In the genomic region with DNA sequence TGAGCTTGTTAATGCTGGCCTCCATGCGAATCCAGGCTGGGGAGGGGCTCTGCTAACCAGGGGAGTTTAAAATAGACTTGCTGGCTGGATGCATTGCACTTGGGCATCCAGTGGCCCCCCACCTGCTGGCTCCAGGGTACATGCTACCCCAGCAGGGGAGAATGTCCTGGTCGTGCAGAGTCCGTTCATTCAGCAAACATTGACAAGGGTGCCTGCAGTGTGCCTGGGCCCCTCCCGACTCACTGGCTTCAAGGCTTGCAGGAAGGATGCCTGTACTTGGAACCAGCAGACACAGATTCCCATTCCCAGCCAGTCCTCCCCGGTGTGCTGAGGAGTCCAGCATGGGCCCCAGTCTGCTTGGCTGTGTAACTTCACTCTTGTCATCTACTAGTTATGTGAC, we compare ENCODE assay signal across 21 cellular contexts. TPM values are rescaled to one million over a fixed set of nuclear protein-coding genes. Genes with fewer than 3 reads are reported as not detected.
DNase-seq lines count a peak whose midpoint lies in the region; ATAC-seq, FAIRE-seq and TF ChIP-seq lines count a peak whose summit lies in the region.
"Had no signal": no experiment of that assay in that cellular context is flagged by ENCODE, and none has a peak within 500 bp of the region (broad histone marks: within the 10 kb centered on the region; RNA-seq: fewer than 3 reads in every experiment).

No MANE protein-coding gene starts in this region.

- H3K4me1 ChIP-seq in H1 (replicated peaks in 1 of 4; ENCODE audit: control insufficient read depth in 3 of 4, insufficient read depth in 4 of 4, low read length in 3 of 4) (peaks cover 0 to 4% (median 0%) of the 10 kb centered on the region in 4 experiments; a peak in 1 of 7 replicates), tibial artery (peaks cover 0 to 18% (median 12%) of the 10 kb centered on the region in 4 donors)
- H3K4me1 ChIP-seq: HAP-1 had no signal

- H3K36me3 ChIP-seq in H1 (ENCODE audit: control insufficient read depth in 2 of 4, insufficient read depth in 4 of 4, low read length in 3 of 4) (peaks cover 0 to 18% (median 11%) of the 10 kb centered on the region in 4 experiments; a peak in 6 of 8 replicates), tibial artery (peaks cover 0 to 31% (median 13%) of the 10 kb centered on the region in 3 donors)
- H3K36me3 ChIP-seq: neutrophil had no signal

- no peak overlapping the region for H2BK120ac ChIP-seq in H1 (replicated peaks; ENCODE audit: low read depth, low read length)

- TF ChIP-seq CTCF in H1 (IDR thresholded peaks at IDR 0.05; ENCODE audit: control extremely low read depth in 1 of 3, insufficient read depth in 1 of 3, low read depth in 1 of 3, low read length in 3 of 3) (no peak), tibial artery (IDR thresholded peaks at IDR 0.05) (no peak)

- no peak overlapping the region for H3K18ac ChIP-seq in H1 (ENCODE audit: extremely low read depth, low read length)

- no peak for ATAC-seq in T-cell (replicated peaks in 1 of 4)
- no peak for ATAC-seq in stimulated activated effector memory CD8-positive, alpha-beta T cell treated with anti-CD3 and anti-CD28 coated beads, Interleukin-12 subunit alpha, Interleukin-12 subunit beta, amount 100 ng/mL, for 72 hours
- ATAC-seq in HG03025 (IDR thresholded peaks at IDR 0.05; ENCODE audit: low FRiP score, unreplicated experiment), result no peak
- no peak for ATAC-seq in HG03432 (IDR thresholded peaks at IDR 0.05; ENCODE audit: unreplicated experiment)

- H2BK20ac ChIP-seq in H1 (ENCODE audit: low read length), result no peak overlapping the region

- no peak for TF ChIP-seq POLR2A in H1 (IDR thresholded peaks at IDR 0.05; ENCODE audit: control extremely low read depth in 1 of 2, low read depth in 2 of 2, low read length in 2 of 2)

- H2BK12ac ChIP-seq in H1 (ENCODE audit: low read depth, low read length), result no peak overlapping the region

- no peak overlapping the region for H3K56ac ChIP-seq in H1 (replicated peaks; ENCODE audit: insufficient read length, low read depth, low read length)

- no peak overlapping the region for H4K91ac ChIP-seq in H1 (replicated peaks; ENCODE audit: insufficient read length, low read length)

- no peak overlapping the region for H2AK5ac ChIP-seq in H1 (ENCODE audit: low read depth, low read length)

- H3K4me3 ChIP-seq in H1 (ENCODE audit: extremely low read depth in 1 of 4, insufficient read depth in 2 of 4, low read depth in 3 of 4, low read length in 4 of 4), result no peak overlapping the region
- H3K4me3 ChIP-seq in tibial artery, result no peak overlapping the region
- H3K4me3 ChIP-seq: lung had no signal

- H3K27me3 Mint-ChIP-seq in activated naive CD4-positive, alpha-beta T cell treated with anti-CD3 and anti-CD28 coated beads for 36 hours (ENCODE audit: low read depth), result no peaks in the 10 kb centered on the region
- H3K27me3 Mint-ChIP-seq in activated naive CD4-positive, alpha-beta T cell treated with anti-CD3 and anti-CD28 coated beads, Interleukin-2, amount 10 ng/mL, durations not matched to agents 7 days and 5 days, result peaks cover 9% of the 10 kb centered on the region
- H3K27me3 Mint-ChIP-seq in T-cell, result no peaks in the 10 kb centered on the region

- no peak for DNase-seq in activated naive CD4-positive, alpha-beta T cell treated with anti-CD3 and anti-CD28 coated beads for 36 hours
- no peak for DNase-seq in activated naive CD4-positive, alpha-beta T cell treated with anti-CD3 and anti-CD28 coated beads, Interleukin-2, amount 10 ng/mL, durations not matched to agents 7 days and 5 days
- DNase-seq in T-cell, result no peak
- no peak for DNase-seq in H1 (ENCODE audit: low read depth in 1 of 2, low spot score in 2 of 2)
- DNase-seq in stimulated activated effector memory CD8-positive, alpha-beta T cell treated with anti-CD3 and anti-CD28 coated beads, Interleukin-12 subunit alpha, Interleukin-12 subunit beta, amount 100 ng/mL, for 72 hours (ENCODE audit: low spot score in 2 of 2), result no peak
- no peak for DNase-seq in tibial artery
- DNase-seq: activated CD4-positive, alpha-beta T cell treated with anti-CD3 and anti-CD28 coated beads for 4 hours; DMS53; glutamatergic neuron; NCI-H146; NK-92 treated with Interleukin-12 subunit alpha and Interleukin-12 subunit beta, amount 100 ng/mL, for 24 hours; SHP77; substantia nigra had no signal

- H3K23ac ChIP-seq in H1 (ENCODE audit: insufficient read length), result no peak overlapping the region

- H4K20me1 ChIP-seq in H1 (replicated peaks in 1 of 2; ENCODE audit: control insufficient read depth in 1 of 2, insufficient read depth in 2 of 2, low read length in 2 of 2), result peaks cover 0 to 2% of the 10 kb centered on the region in 2 experiments

- H4K5ac ChIP-seq in H1 (ENCODE audit: insufficient read length, low read depth, low read length), result no peak overlapping the region

- no peak overlapping the region for H4K8ac ChIP-seq in H1 (ENCODE audit: extremely low read depth, insufficient read depth, low read length)

- no peak overlapping the region for H2AFZ ChIP-seq in H1 (ENCODE audit: low read length)

- no peak overlapping the region for H3K4ac ChIP-seq in H1 (replicated peaks; ENCODE audit: insufficient read length, low read depth, low read length)

- H3K27me3 ChIP-seq in H1 (replicated peaks in 1 of 4; ENCODE audit: control insufficient read depth in 3 of 4, extremely low read depth in 1 of 4, insufficient read depth in 3 of 4, low read length in 3 of 4) (no peaks in the 10 kb centered on the region), tibial artery (no peaks in the 10 kb centered on the region)
- H3K27me3 ChIP-seq: ascending aorta, neutrophil had no signal

- CTCF ChIA-PET in activated naive CD4-positive, alpha-beta T cell treated with anti-CD3 and anti-CD28 coated beads for 36 hours (lab: Charles Lee), result interaction anchor here (0.9 to 2.5 kb wide), 6 partner anchors 10 to 445 kb away, joined by 3 to 18 read pairs (median 4); no protein-coding TSS in a partner anchor
- CTCF ChIA-PET in activated naive CD4-positive, alpha-beta T cell treated with anti-CD3 and anti-CD28 coated beads, Interleukin-2, amount 10 ng/mL, durations not matched to agents 7 days and 5 days (lab: Charles Lee), result interaction anchor here (1.0 to 2.4 kb wide), 7 partner anchors 15 to 518 kb away, joined by 3 to 14 read pairs (median 3); no protein-coding TSS in a partner anchor
- CTCF ChIA-PET in T-cell (lab: Charles Lee), result interaction anchor here (0.5 to 1.9 kb wide), 4 partner anchors 387 to 490 kb away, joined by 3 to 5 read pairs (median 4); no protein-coding TSS in a partner anchor
- CTCF ChIA-PET in H1 (lab: Charles Lee; ENCODE audit: partially characterized antibody), result interaction anchor here (0.7 to 22.4 kb wide), 29 partner anchors 9 to 434 kb away, joined by 3 to 401 read pairs (median 10); a partner anchor contains a TSS

- peak overlapping the region; percentile 3 for H3K4me3 Mint-ChIP-seq in activated naive CD4-positive, alpha-beta T cell treated with anti-CD3 and anti-CD28 coated beads for 36 hours
- no peak overlapping the region for H3K4me3 Mint-ChIP-seq in activated naive CD4-positive, alpha-beta T cell treated with anti-CD3 and anti-CD28 coated beads, Interleukin-2, amount 10 ng/mL, durations not matched to agents 7 days and 5 days
- H3K4me3 Mint-ChIP-seq in T-cell, result peak overlapping the region; percentile 94 to 96 (median 95)
- peak overlapping the region; percentile 97 for H3K4me3 Mint-ChIP-seq in stimulated activated effector memory CD8-positive, alpha-beta T cell treated with anti-CD3 and anti-CD28 coated beads, Interleukin-12 subunit alpha, Interleukin-12 subunit beta, amount 100 ng/mL, for 72 hours

- H3K27ac ChIP-seq in H1 (ENCODE audit: low read depth, low read length), result no peak overlapping the region
- H3K27ac ChIP-seq in tibial artery, result no peak overlapping the region
- H3K27ac ChIP-seq: neutrophil had no signal

- intact Hi-C loops in activated naive CD4-positive, alpha-beta T cell treated with anti-CD3 and anti-CD28 coated beads for 36 hours (cut with micrococcal nuclease), result no loop called here
- intact Hi-C loops in tibial artery (cut with DNase I; ENCODE audit: low total_unique reads), result loop anchor here (5.0 kb wide), 1 partner anchor 57 kb away; no protein-coding TSS in a partner anchor

- H3K9ac ChIP-seq in H1 (replicated peaks in 1 of 4; ENCODE audit: extremely low read depth in 1 of 4, low read depth in 3 of 4, low read length in 3 of 4), result no peak overlapping the region

- H3K4me1 Mint-ChIP-seq in activated naive CD4-positive, alpha-beta T cell treated with anti-CD3 and anti-CD28 coated beads for 36 hours (ENCODE audit: low read depth), result peaks cover 34% of the 10 kb centered on the region
- H3K4me1 Mint-ChIP-seq in activated naive CD4-positive, alpha-beta T cell treated with anti-CD3 and anti-CD28 coated beads, Interleukin-2, amount 10 ng/mL, durations not matched to agents 7 days and 5 days, result peaks cover 39% of the 10 kb centered on the region
- H3K4me1 Mint-ChIP-seq in T-cell, result peaks cover 37 to 39% (median 38%) of the 10 kb centered on the region in 3 donors
- H3K4me1 Mint-ChIP-seq in stimulated activated effector memory CD8-positive, alpha-beta T cell treated with anti-CD3 and anti-CD28 coated beads, Interleukin-12 subunit alpha, Interleukin-12 subunit beta, amount 100 ng/mL, for 72 hours, result peaks cover 38% of the 10 kb centered on the region

- no peak overlapping the region for H2BK5ac ChIP-seq in H1 (ENCODE audit: low read depth, low read length)

- no peaks in the 10 kb centered on the region for H3K23me2 ChIP-seq in H1 (ENCODE audit: low read depth, low read length)

- no peak overlapping the region for H3K14ac ChIP-seq in H1 (ENCODE audit: insufficient read length)

- POLR2A ChIA-PET in T-cell (lab: Charles Lee) (interaction anchor here in 1 of 2 donors (0.6 kb wide), 1 partner anchor 864 kb away, joined by 6 read pairs; no protein-coding TSS in a partner anchor), H1 (lab: Charles Lee; ENCODE audit: partially characterized antibody) (interaction anchor here (1.0 to 1.1 kb wide), 2 partner anchors 11 to 75 kb away, joined by 3 read pairs; no protein-coding TSS in a partner anchor)

- 85% methylated on average over 5 of the region's 5 CpGs; no CpG with 5 or more reads in 1 of the 2 experiments for WGBS in H1 (ENCODE audit: extremely low coverage in 1 of 2, insufficient coverage in 1 of 2, insufficient read length in 1 of 2, insufficient replicate concordance in 2 of 2, low coverage in 1 of 2, low lambda C conversion rate in 2 of 2, missing lambda C conversion rate in 1 of 2), 2 experiments

- H2BK15ac ChIP-seq in H1 (ENCODE audit: low read length), result no peak overlapping the region

- TF ChIP-seq EP300 in H1 (IDR thresholded peaks at IDR 0.05; ENCODE audit: borderline replicate concordance in 1 of 2, low read depth in 2 of 2, low read length in 2 of 2), result no peak

- TF ChIP-seq RAD21 in H1 (IDR thresholded peaks at IDR 0.05 in 1 of 2, conservative IDR thresholded peaks at IDR 0.05 in 1 of 2; ENCODE audit: low read depth in 2 of 2, low read length in 2 of 2), result no peak

- H3K4me2 ChIP-seq in H1 (ENCODE audit: insufficient read depth in 1 of 2, low read depth in 2 of 2, low read length in 2 of 2), result peak overlapping the region; percentile 13 to 77; a peak in 2 of 4 replicates

- H3K36me3 Mint-ChIP-seq in activated naive CD4-positive, alpha-beta T cell treated with anti-CD3 and anti-CD28 coated beads for 36 hours (ENCODE audit: low read depth), result peaks cover 8% of the 10 kb centered on the region
- H3K36me3 Mint-ChIP-seq in activated naive CD4-positive, alpha-beta T cell treated with anti-CD3 and anti-CD28 coated beads, Interleukin-2, amount 10 ng/mL, durations not matched to agents 7 days and 5 days, result peaks cover 11% of the 10 kb centered on the region
- H3K36me3 Mint-ChIP-seq in T-cell, result peaks cover 27% of the 10 kb centered on the region
- H3K36me3 Mint-ChIP-seq in stimulated activated effector memory CD8-positive, alpha-beta T cell treated with anti-CD3 and anti-CD28 coated beads, Interleukin-12 subunit alpha, Interleukin-12 subunit beta, amount 100 ng/mL, for 72 hours, result peaks cover 13% of the 10 kb centered on the region

- no peak overlapping the region for H3K27ac Mint-ChIP-seq in activated naive CD4-positive, alpha-beta T cell treated with anti-CD3 and anti-CD28 coated beads for 36 hours
- no peak overlapping the region for H3K27ac Mint-ChIP-seq in activated naive CD4-positive, alpha-beta T cell treated with anti-CD3 and anti-CD28 coated beads, Interleukin-2, amount 10 ng/mL, durations not matched to agents 7 days and 5 days
- peak overlapping the region in 1 of 2 donors; percentile 22 for H3K27ac Mint-ChIP-seq in T-cell
- no peak overlapping the region for H3K27ac Mint-ChIP-seq in stimulated activated effector memory CD8-positive, alpha-beta T cell treated with anti-CD3 and anti-CD28 coated beads, Interleukin-12 subunit alpha, Interleukin-12 subunit beta, amount 100 ng/mL, for 72 hours
- H3K27ac Mint-ChIP-seq: T-helper 1 cell treated with Interleukin-12 subunit alpha and Interleukin-12 subunit beta and Interleukin-4 antibody, amounts not matched to agents 30 μg/mL and 1 μg/mL, for 36 hours had no signal

- no peaks in the 10 kb centered on the region for H3K9me3 Mint-ChIP-seq in activated naive CD4-positive, alpha-beta T cell treated with anti-CD3 and anti-CD28 coated beads for 36 hours
- no peaks in the 10 kb centered on the region for H3K9me3 Mint-ChIP-seq in activated naive CD4-positive, alpha-beta T cell treated with anti-CD3 and anti-CD28 coated beads, Interleukin-2, amount 10 ng/mL, durations not matched to agents 7 days and 5 days
- no peaks in the 10 kb centered on the region for H3K9me3 Mint-ChIP-seq in T-cell
- no peaks in the 10 kb centered on the region for H3K9me3 Mint-ChIP-seq in stimulated activated effector memory CD8-positive, alpha-beta T cell treated with anti-CD3 and anti-CD28 coated beads, Interleukin-12 subunit alpha, Interleukin-12 subunit beta, amount 100 ng/mL, for 72 hours
- H3K9me3 Mint-ChIP-seq: T-helper 1 cell treated with Interleukin-12 subunit alpha and Interleukin-12 subunit beta and Interleukin-4 antibody, amounts not matched to agents 30 μg/mL and 1 μg/mL, for 36 hours had no signal

- H3K79me2 ChIP-seq in H1 (ENCODE audit: control insufficient read depth in 1 of 2, insufficient read depth in 2 of 2, low read length in 2 of 2), result no peaks in the 10 kb centered on the region

- no peak for FAIRE-seq in H1 (lab: Jason Lieb, UNC)
- FAIRE-seq: GM18507 had no signal

- H3K79me1 ChIP-seq in H1 (ENCODE audit: low read depth, low read length), result no peaks in the 10 kb centered on the region

- H3K9me3 ChIP-seq in H1 (ENCODE audit: insufficient read depth in 2 of 2, low read depth in 1 of 2, low read length in 1 of 2), result no peaks in the 10 kb centered on the region
- H3K9me3 ChIP-seq in tibial artery, result no peaks in the 10 kb centered on the region
- H3K9me3 ChIP-seq: ascending aorta, HAP-1, neutrophil had no signal

RNA-seq across cellular contexts. Expression of a gene that starts 1.5 kb away (rescaled TPM):
- total RNA-seq in activated naive CD4-positive, alpha-beta T cell treated with anti-CD3 and anti-CD28 coated beads for 36 hours, result 1 to 10 TPM; 1.2 to 1.5 TPM
- total RNA-seq in T-cell, result 1 to 10 TPM; 3.3 to 8.8 (median 6.5) TPM
- 14.0 and 15.2 TPM in 2 replicates for total RNA-seq in H1 (2021; fragmentation: NEBNext Ultra II Directional; extraction: Animal tissue kit (Norgen Biotek cat#: 25700))
- 24.6 and 33.8 TPM in 2 replicates for polyA plus RNA-seq in H1 (2011; rRNA removed)
- 11.4 TPM for polyA plus RNA-seq in H1 (2011; cell fraction: cytosol; rRNA removed)
- polyA plus RNA-seq in H1 (2011; cell fraction: nucleus; rRNA removed), result 17.8 TPM
- 14.5 to 19.4 TPM (median 17.5 TPM) in 4 replicates for polyA plus RNA-seq in H1 (2012, experiment 1 of 2)
- 19.9 TPM for polyA plus RNA-seq in H1 (2012, experiment 2 of 2)
- polyA plus RNA-seq in H1 (2013, experiment 1 of 2), result 19.7 TPM
- polyA plus RNA-seq in H1 (2013, experiment 2 of 2), result 22.1 TPM
- polyA minus RNA-seq in H1 (2011; rRNA and poly(A)+ RNA removed), result 18.6 and 20.6 TPM in 2 replicates
- polyA minus RNA-seq in H1 (2011; cell fraction: cytosol; rRNA and poly(A)+ RNA removed), result 9.4 TPM
- 15.2 TPM for polyA minus RNA-seq in H1 (2011; cell fraction: nucleus; rRNA and poly(A)+ RNA removed)
